ENCODE assay signal across 24 cellular contexts in genomic region chr2:148106331-148106730, GRCh38.
"Had no signal": no experiment of that assay in that cellular context is flagged by ENCODE, and none has a peak within 500 bp of the region (broad histone marks: within the 10 kb centered on the region; RNA-seq: fewer than 3 reads in every experiment).

No MANE protein-coding gene starts in this region.

- DNase-seq: activated CD4-positive, alpha-beta memory T cell treated with anti-CD3 and anti-CD28 coated beads for 36 hours; activated CD4-positive, alpha-beta T cell treated with anti-CD3 and anti-CD28 coated beads, Interleukin-2, amount 10 ng/mL, durations not matched to agents 7 days and 5 days; activated CD4-positive, CD25-positive, alpha-beta regulatory T cell; activated CD8-positive, alpha-beta memory T cell treated with anti-CD3 and anti-CD28 coated beads for 24 hours; activated gamma-delta T cell; activated naive CD4-positive, alpha-beta T cell treated with anti-CD3 and anti-CD28 coated beads for 36 hours; activated T-cell treated with anti-CD3 and anti-CD28 coated beads, Interleukin-2, amount 50 U/mL, for 48 hours; anterior cingulate cortex; cerebellar nuclear complex; MM.1S; NCI-H1105; NCI-H1436; NCI-H187; NCI-H2081; NCI-H510A treated with DMSO at 0.1 percent for 48 hours; NCI-H69; NK-92 treated with Interleukin-12 subunit alpha and Interleukin-12 subunit beta, amount 100 ng/mL, for 24 hours; SHP77 treated with DMSO at 0.1 percent for 48 hours; T-cell; T-helper 2 cell; T1000 had no signal

- H3K27ac ChIP-seq: VCaP had no signal

- H3K27ac Mint-ChIP-seq: activated CD4-positive, alpha-beta memory T cell treated with anti-CD3 and anti-CD28 coated beads for 36 hours; activated CD4-positive, alpha-beta T cell treated with anti-CD3 and anti-CD28 coated beads, Interleukin-2, amount 10 ng/mL, durations not matched to agents 7 days and 5 days; activated naive CD4-positive, alpha-beta T cell treated with anti-CD3 and anti-CD28 coated beads for 36 hours; activated naive CD8-positive, alpha-beta T cell; activated T-helper 17 cell treated with anti-CD3 and anti-CD28 coated beads, Interleukin-2, amount 50 U/mL, for 72 hours; T-cell had no signal

- H3K27me3 Mint-ChIP-seq: activated CD4-positive, alpha-beta memory T cell treated with anti-CD3 and anti-CD28 coated beads for 36 hours; activated CD4-positive, alpha-beta T cell treated with anti-CD3 and anti-CD28 coated beads, Interleukin-2, amount 10 ng/mL, durations not matched to agents 7 days and 5 days; activated naive CD8-positive, alpha-beta T cell; activated T-helper 17 cell treated with anti-CD3 and anti-CD28 coated beads, Interleukin-2, amount 50 U/mL, for 72 hours; T-cell had no signal

- H3K4me3 Mint-ChIP-seq: activated CD4-positive, alpha-beta memory T cell treated with anti-CD3 and anti-CD28 coated beads for 36 hours; activated CD4-positive, alpha-beta T cell treated with anti-CD3 and anti-CD28 coated beads, Interleukin-2, amount 10 ng/mL, durations not matched to agents 7 days and 5 days; activated naive CD4-positive, alpha-beta T cell treated with anti-CD3 and anti-CD28 coated beads for 36 hours; activated naive CD8-positive, alpha-beta T cell; activated T-helper 17 cell treated with anti-CD3 and anti-CD28 coated beads, Interleukin-2, amount 50 U/mL, for 72 hours; T-cell had no signal

- H3K9me3 Mint-ChIP-seq: activated CD4-positive, alpha-beta memory T cell treated with anti-CD3 and anti-CD28 coated beads for 36 hours; activated CD4-positive, alpha-beta T cell treated with anti-CD3 and anti-CD28 coated beads, Interleukin-2, amount 10 ng/mL, durations not matched to agents 7 days and 5 days; activated naive CD4-positive, alpha-beta T cell treated with anti-CD3 and anti-CD28 coated beads for 36 hours; activated T-helper 17 cell treated with anti-CD3 and anti-CD28 coated beads, Interleukin-2, amount 50 U/mL, for 72 hours had no signal

- ATAC-seq: activated T-helper 17 cell treated with anti-CD3 and anti-CD28 coated beads, Interleukin-2, amount 50 U/mL, for 72 hours; T-cell had no signal
